12 cellular contexts compared by ENCODE assay signal in the genomic region with DNA sequence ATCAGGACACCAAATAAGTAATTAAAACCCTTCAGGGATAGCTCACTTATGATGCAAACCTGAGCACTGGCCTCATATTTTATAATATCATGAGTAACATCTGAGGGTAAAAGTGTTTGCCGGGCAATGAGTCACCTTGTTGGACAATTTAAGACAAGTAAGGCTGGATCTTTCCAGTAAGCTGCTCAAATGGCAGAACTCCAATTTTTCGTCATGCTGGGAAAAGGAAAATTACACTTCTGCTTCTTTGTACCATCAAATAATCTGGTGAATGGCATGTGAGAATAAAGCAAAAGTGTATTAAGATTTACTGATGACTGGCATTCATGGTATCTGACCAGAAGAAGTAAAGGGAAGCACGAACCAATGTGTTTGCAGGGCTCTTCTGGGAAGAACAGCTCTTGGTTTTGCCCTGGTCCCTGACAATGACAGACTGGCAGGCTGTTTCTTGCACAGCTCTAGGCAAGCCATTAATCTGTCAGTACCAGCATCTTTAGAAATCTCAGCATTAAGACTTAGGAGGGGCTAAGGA.
DNase-seq lines count a peak whose midpoint lies in the region; ATAC-seq, FAIRE-seq and TF ChIP-seq lines count a peak whose summit lies in the region.
"Had no signal": no experiment of that assay in that cellular context is flagged by ENCODE, and none has a peak within 500 bp of the region (broad histone marks: within the 10 kb centered on the region; RNA-seq: fewer than 3 reads in every experiment).

No MANE protein-coding gene starts in this region.

- TF ChIP-seq CTCF in keratinocyte (optimal IDR thresholded peaks at IDR 0.05 in 1 of 3, IDR thresholded peaks at IDR 0.05 in 1 of 3, conservative IDR thresholded peaks at IDR 0.05 in 1 of 3; ENCODE audit: extremely low read depth in 1 of 3, insufficient read depth in 2 of 3, low read length in 3 of 3) (no peak), neural progenitor cell (IDR thresholded peaks at IDR 0.05) (no peak)

- no peaks in the 10 kb centered on the region for H3K9me1 ChIP-seq in keratinocyte (ENCODE audit: control insufficient read depth, extremely low read depth, insufficient read depth, low read length)

- H3F3A ChIP-seq in neural progenitor cell (ENCODE audit: low read depth): no peaks in the 10 kb centered on the region

- POLR2A ChIA-PET in HEK293T (lab: Yijun Ruan, JAX): no interaction called here

- H3K4me2 ChIP-seq in keratinocyte (ENCODE audit: control insufficient read depth, extremely low read depth, insufficient read depth, low read depth, low read length): peak overlapping the region; percentile 69
- H3K4me2 ChIP-seq in neural progenitor cell: no peak overlapping the region

- H3K9me3 Mint-ChIP-seq in neural progenitor cell: no peaks in the 10 kb centered on the region
- H3K9me3 Mint-ChIP-seq in effector memory CD8-positive, alpha-beta T cell: no peaks in the 10 kb centered on the region
- H3K9me3 Mint-ChIP-seq: CD4-positive, alpha-beta memory T cell had no signal

- H3K4me3 ChIP-seq in adipocyte (ENCODE audit: low read length) (peak overlapping the region; percentile 51), keratinocyte (ENCODE audit: control insufficient read depth in 2 of 3, extremely low read depth in 1 of 3, insufficient read depth in 2 of 3, low read depth in 1 of 3, low read length in 3 of 3) (peak overlapping the region in 2 of 3 experiments; percentile 8 to 12), neural progenitor cell (no peak overlapping the region)
- H3K4me3 ChIP-seq: right atrium auricular region had no signal

- H3K4me1 Mint-ChIP-seq in neural progenitor cell: no peaks in the 10 kb centered on the region
- no peaks in the 10 kb centered on the region for H3K4me1 Mint-ChIP-seq in effector memory CD8-positive, alpha-beta T cell (ENCODE audit: low read depth in 2 of 2)

- no peaks in the 10 kb centered on the region for H3K36me3 Mint-ChIP-seq in neural progenitor cell
- H3K36me3 Mint-ChIP-seq in effector memory CD8-positive, alpha-beta T cell (ENCODE audit: insufficient read depth): no peaks in the 10 kb centered on the region

- H3K4me1 ChIP-seq in adipocyte (ENCODE audit: control insufficient read depth, insufficient read depth, low read length) (peaks cover 13% of the 10 kb centered on the region), keratinocyte (ENCODE audit: control insufficient read depth, extremely low read depth, insufficient read depth, low read length) (peaks cover 17% of the 10 kb centered on the region), neural progenitor cell (no peaks in the 10 kb centered on the region)
- H3K4me1 ChIP-seq: right atrium auricular region had no signal

- H3K9ac ChIP-seq in adipocyte (ENCODE audit: low read length) (no peak overlapping the region), keratinocyte (ENCODE audit: control insufficient read depth, extremely low read depth, insufficient read depth, low read length) (peak overlapping the region; percentile 26), neural progenitor cell (no peak overlapping the region)

- CTCF ChIA-PET in HEK293T (lab: Yijun Ruan, JAX): interaction anchor here (1.2 kb wide), 1 partner anchor 175 kb away, joined by 3 read pairs; no protein-coding TSS in a partner anchor

- H3K4me3 Mint-ChIP-seq in neural progenitor cell: no peak overlapping the region
- H3K4me3 Mint-ChIP-seq in effector memory CD8-positive, alpha-beta T cell: no peak overlapping the region
- H3K4me3 Mint-ChIP-seq: CD4-positive, alpha-beta memory T cell had no signal

- dilution Hi-C loops in keratinocyte (cut with MboI; ENCODE audit: extremely low pct_ligation_motif_present, low sequenced_read_pairs): no loop called here

- ATAC-seq in HG03045 (IDR thresholded peaks at IDR 0.05; ENCODE audit: unreplicated experiment): no peak
- no peak for ATAC-seq in effector memory CD8-positive, alpha-beta T cell (replicated peaks)

- H3K27me3 ChIP-seq in adipocyte (replicated peaks; ENCODE audit: control insufficient read depth, insufficient read depth, low read length) (no peaks in the 10 kb centered on the region), keratinocyte (ENCODE audit: control insufficient read depth, extremely low read depth, insufficient read depth, low read length) (no peaks in the 10 kb centered on the region), neural progenitor cell (no peaks in the 10 kb centered on the region)
- H3K27me3 ChIP-seq: right atrium auricular region had no signal

- H3K9me3 ChIP-seq in adipocyte (ENCODE audit: control insufficient read depth, low read length) (no peaks in the 10 kb centered on the region), keratinocyte (ENCODE audit: control insufficient read depth, low read depth, low read length) (no peaks in the 10 kb centered on the region), neural progenitor cell (ENCODE audit: low read depth) (no peaks in the 10 kb centered on the region)
- H3K9me3 ChIP-seq: right atrium auricular region had no signal

- no peaks in the 10 kb centered on the region for H3K36me3 ChIP-seq in adipocyte (ENCODE audit: control insufficient read depth, insufficient read depth, low read length, severe bottlenecking)
- peaks cover 0 to 2% of the 10 kb centered on the region in 2 experiments for H3K36me3 ChIP-seq in keratinocyte (ENCODE audit: control insufficient read depth in 2 of 2, extremely low read depth in 1 of 2, insufficient read depth in 2 of 2, low read length in 2 of 2)
- no peaks in the 10 kb centered on the region for H3K36me3 ChIP-seq in neural progenitor cell
- H3K36me3 ChIP-seq: right atrium auricular region had no signal

- H4K20me1 ChIP-seq in keratinocyte (ENCODE audit: control insufficient read depth, extremely low read depth, insufficient read depth, low read length): no peaks in the 10 kb centered on the region
- no peaks in the 10 kb centered on the region for H4K20me1 ChIP-seq in neural progenitor cell (ENCODE audit: low read depth)

- no peaks in the 10 kb centered on the region for H3K27me3 Mint-ChIP-seq in neural progenitor cell (ENCODE audit: insufficient read depth, low read depth)
- H3K27me3 Mint-ChIP-seq in effector memory CD8-positive, alpha-beta T cell: no peaks in the 10 kb centered on the region
- H3K27me3 Mint-ChIP-seq: CD4-positive, alpha-beta memory T cell had no signal

- H3K27ac ChIP-seq in keratinocyte (ENCODE audit: control insufficient read depth, insufficient read depth, low read length) (peak overlapping the region; percentile 45), neural progenitor cell (no peak overlapping the region)
- H3K27ac ChIP-seq: right atrium auricular region had no signal

- H2AFZ ChIP-seq in keratinocyte (ENCODE audit: control insufficient read depth, low read length): peak overlapping the region; percentile 32
- H2AFZ ChIP-seq in neural progenitor cell (replicated peaks): no peak overlapping the region

- DNase-seq in A172 (ENCODE audit: low spot score): peak; percentile 54
- DNase-seq in HEK293T (ENCODE audit: extremely low spot score): no peak
- DNase-seq in adipocyte (ENCODE audit: low read depth): peak; percentile 81
- DNase-seq in keratinocyte (ENCODE audit: low read depth, low spot score): peak; percentile 40
- no peak for DNase-seq in activated naive CD4-positive, alpha-beta T cell treated with Interleukin-2 at 50 U/mL for 16 hours
- no peak for DNase-seq in neural progenitor cell (ENCODE audit: low spot score)
- no peak for DNase-seq in effector memory CD8-positive, alpha-beta T cell
- DNase-seq: activated naive CD4-positive, alpha-beta T cell; CD4-positive, alpha-beta memory T cell; NCI-H187 treated with DMSO at 0.1 percent for 48 hours had no signal

- peak; percentile 89 for FAIRE-seq in keratinocyte (lab: Jason Lieb, UNC)

- H3K79me2 ChIP-seq in keratinocyte (ENCODE audit: control insufficient read depth, insufficient read depth, low read length) (no peaks in the 10 kb centered on the region), neural progenitor cell (ENCODE audit: low read depth) (no peaks in the 10 kb centered on the region)

- no peak overlapping the region for H3K27ac Mint-ChIP-seq in neural progenitor cell
- H3K27ac Mint-ChIP-seq in effector memory CD8-positive, alpha-beta T cell: no peak overlapping the region
- H3K27ac Mint-ChIP-seq: CD4-positive, alpha-beta memory T cell had no signal

TF ChIP-seq in HEK293T, 16 proteins besides CTCF, POLR2A, EP300 and RAD21:
- TF ChIP-seq PKNOX1 (IDR thresholded peaks at IDR 0.05): peak; percentile 58
- no peak for TF ChIP-seq ELF4 (IDR thresholded peaks at IDR 0.05)
- no peak for TF ChIP-seq LEF1 (IDR thresholded peaks at IDR 0.05; ENCODE audit: borderline replicate concordance)
- no peak for TF ChIP-seq ARNT (IDR thresholded peaks at IDR 0.05)
- TF ChIP-seq CTBP1 (IDR thresholded peaks at IDR 0.05; ENCODE audit: borderline replicate concordance): no peak

Comparison
In these comparisons a context has a peak if more than half of its experiments do, and no peak if none do; other contexts are left out.
1. DNase-seq: peak in A172 (single experiment), adipocyte (single experiment) and keratinocyte (single experiment); none in HEK293T (single experiment), activated naive CD4-positive, alpha-beta T cell treated with Interleukin-2 at 50 U/mL for 16 hours (single experiment), neural progenitor cell (single experiment) and effector memory CD8-positive, alpha-beta T cell (0 of 3).